Comparison of ENCODE assay signal across 9 cellular contexts in genomic region chr22:46564084-46564714, GRCh38. TPM values are rescaled to one million over a fixed set of nuclear protein-coding genes. Genes with fewer than 3 reads are reported as not detected.
DNase-seq lines count a peak whose midpoint lies in the region.
"Had no signal": no experiment of that assay in that cellular context is flagged by ENCODE, and none has a peak within 500 bp of the region (broad histone marks: within the 10 kb centered on the region; RNA-seq: fewer than 3 reads in every experiment).

No MANE protein-coding gene starts in this region.

- no peaks in the 10 kb centered on the region for H3K79me2 ChIP-seq in mesendoderm (ENCODE audit: control insufficient read depth, insufficient read depth, low read length)

- H3K4me3 ChIP-seq in BLaER1: no peak overlapping the region
- no peak overlapping the region for H3K4me3 ChIP-seq in ectodermal cell (ENCODE audit: insufficient read depth, low read depth, low read length)
- no peak overlapping the region for H3K4me3 ChIP-seq in mesendoderm (ENCODE audit: low read length)
- H3K4me3 ChIP-seq: GM23248 had no signal

- no peak overlapping the region for H2BK5ac ChIP-seq in mesendoderm (ENCODE audit: low read length)

- no peak overlapping the region for H4K5ac ChIP-seq in mesendoderm (ENCODE audit: low read length)

- H3K4me1 ChIP-seq in BLaER1 (peaks cover 69% of the 10 kb centered on the region), ectodermal cell (ENCODE audit: control insufficient read depth, insufficient read depth, low read length) (peaks cover 10% of the 10 kb centered on the region), mesendoderm (ENCODE audit: control insufficient read depth, low read depth, low read length) (no peaks in the 10 kb centered on the region)

- no peak overlapping the region for H3K4ac ChIP-seq in mesendoderm (ENCODE audit: low read depth, low read length)

- H3K27me3 ChIP-seq in BLaER1 (no peaks in the 10 kb centered on the region), ectodermal cell (ENCODE audit: control insufficient read depth, insufficient read depth, low read length, poor library complexity, severe bottlenecking) (no peaks in the 10 kb centered on the region), mesendoderm (ENCODE audit: insufficient read depth, low read length, poor library complexity) (no peaks in the 10 kb centered on the region)

- H3K79me1 ChIP-seq in mesendoderm (ENCODE audit: low read length): no peaks in the 10 kb centered on the region

- WGBS in ectodermal cell, 2 experiments: 74 to 75% methylated on average over 9 of the region's 9 CpGs
- no CpG with 5 or more reads among the region's 9 CpGs for WGBS in mesendoderm (ENCODE audit: extremely low coverage, insufficient coverage, low lambda C conversion rate)

- no peak overlapping the region for H3K18ac ChIP-seq in mesendoderm (ENCODE audit: low read length)

- H3K9ac ChIP-seq in BLaER1 (peak overlapping the region; percentile 39; the same call in 1 of the 2 replicates), mesendoderm (ENCODE audit: low read length) (no peak overlapping the region)
- H3K9ac ChIP-seq: GM23248 had no signal

- DNase-seq in mesendoderm: no peak
- DNase-seq in retina: no peak
- no peak for DNase-seq in SK-N-DZ (ENCODE audit: low spot score)
- DNase-seq in stimulated activated naive CD4-positive, alpha-beta T cell treated with Interleukin-2 at 50 U/mL for 16 hours (lab: John Stamatoyannopoulos, UW): no peak
- no peak for DNase-seq in substantia nigra (lab: John Stamatoyannopoulos, UW)
- DNase-seq: GM23248 had no signal

- H3K23ac ChIP-seq in mesendoderm (ENCODE audit: low read length): no peak overlapping the region

- no peak overlapping the region for H2AK5ac ChIP-seq in mesendoderm (ENCODE audit: low read length)

- H3K4me2 ChIP-seq in BLaER1 (peak overlapping the region; percentile 93), mesendoderm (ENCODE audit: low read length) (no peak overlapping the region)

- H4K8ac ChIP-seq in mesendoderm (ENCODE audit: low read depth, low read length): no peak overlapping the region

- peak overlapping the region; percentile 81 for H3K27ac ChIP-seq in BLaER1
- H3K27ac ChIP-seq in KOPT-K1 (ENCODE audit: low read depth, low read length, poor library complexity, severe bottlenecking): peak overlapping the region; percentile 58
- H3K27ac ChIP-seq in ectodermal cell (ENCODE audit: insufficient read depth, low read depth, low read length, poor library complexity, severe bottlenecking): peak overlapping the region; percentile 57
- no peak overlapping the region for H3K27ac ChIP-seq in mesendoderm (ENCODE audit: low read depth, low read length)
- no peak overlapping the region for H3K27ac ChIP-seq in substantia nigra (ENCODE audit: low read depth, low read length, poor library complexity, severe bottlenecking)
- H3K27ac ChIP-seq: GM23248 had no signal

- H3K9me3 ChIP-seq in BLaER1 (no peaks in the 10 kb centered on the region), KOPT-K1 (ENCODE audit: insufficient read depth, low read length, poor library complexity, severe bottlenecking) (no peaks in the 10 kb centered on the region), ectodermal cell (ENCODE audit: control insufficient read depth, low read length) (no peaks in the 10 kb centered on the region)

- no peaks in the 10 kb centered on the region for H3K36me3 ChIP-seq in BLaER1
- H3K36me3 ChIP-seq in KOPT-K1 (ENCODE audit: insufficient read depth, low read length): no peaks in the 10 kb centered on the region
- no peaks in the 10 kb centered on the region for H3K36me3 ChIP-seq in ectodermal cell (ENCODE audit: control insufficient read depth, insufficient read depth, low read length)
- H3K36me3 ChIP-seq in mesendoderm (ENCODE audit: control insufficient read depth, insufficient read depth, low read length): no peaks in the 10 kb centered on the region

- H3K56ac ChIP-seq in mesendoderm (ENCODE audit: low read length): peak overlapping the region; percentile 70

- H2BK120ac ChIP-seq in mesendoderm (ENCODE audit: low read depth, low read length): no peak overlapping the region

- no peaks in the 10 kb centered on the region for H4K20me1 ChIP-seq in BLaER1

- no peak overlapping the region for H2BK15ac ChIP-seq in mesendoderm (replicated peaks; ENCODE audit: low read depth)

RNA-seq across cellular contexts. Expression of gene CELSR1, which starts 26.8 kb away (rescaled TPM):
- 27.5 TPM for polyA plus RNA-seq in ectodermal cell (2013, experiment 1 of 4)
- 39.8 TPM for polyA plus RNA-seq in ectodermal cell (2013, experiment 2 of 4)
- polyA plus RNA-seq in ectodermal cell (2013, experiment 3 of 4): 32.8 TPM
- 38.3 TPM for polyA plus RNA-seq in ectodermal cell (2013, experiment 4 of 4)
- polyA plus RNA-seq in mesendoderm (2013, experiment 1 of 2): 4.0 TPM
- polyA plus RNA-seq in mesendoderm (2013, experiment 2 of 2): 4.0 TPM
- polyA plus RNA-seq in SK-N-DZ (2014; cell fraction: cytosol; rRNA removed): 0.32 TPM in 2 replicates
- polyA plus RNA-seq in SK-N-DZ (2014; cell fraction: nucleus; rRNA removed): 0.56 and 1.6 TPM in 2 replicates

RNA-seq across cellular contexts. Expression of gene GRAMD4, which starts 56.0 kb away (rescaled TPM):
- 22.2 TPM for polyA plus RNA-seq in ectodermal cell (2013, experiment 1 of 4)
- polyA plus RNA-seq in ectodermal cell (2013, experiment 2 of 4): 22.1 TPM
- 28.1 TPM for polyA plus RNA-seq in ectodermal cell (2013, experiment 3 of 4)
- 22.0 TPM for polyA plus RNA-seq in ectodermal cell (2013, experiment 4 of 4)
- polyA plus RNA-seq in mesendoderm (2013, experiment 1 of 2): 5.7 TPM
- 6.5 TPM for polyA plus RNA-seq in mesendoderm (2013, experiment 2 of 2)
- polyA plus RNA-seq in SK-N-DZ (2014; cell fraction: cytosol; rRNA removed): 28.9 and 29.1 TPM in 2 replicates
- polyA plus RNA-seq in SK-N-DZ (2014; cell fraction: nucleus; rRNA removed): 45.5 and 75.0 TPM in 2 replicates

Comparison
In these comparisons a context has a peak if more than half of its experiments do, and no peak if none do; other contexts are left out.
1. H3K27ac ChIP-seq: peak in BLaER1 (single experiment), KOPT-K1 (single experiment) and ectodermal cell (single experiment); none in mesendoderm (single experiment) and substantia nigra (single experiment).